Comparison of ENCODE assay signal across 8 cellular contexts in genomic region chr5:95730730-95731570, GRCh38. TPM values are rescaled to one million over a fixed set of nuclear protein-coding genes. Genes with fewer than 3 reads are reported as not detected.
DNase-seq lines count a peak whose midpoint lies in the region; ATAC-seq and TF ChIP-seq lines count a peak whose summit lies in the region.

RHOBTB3 (plus strand) TSS chr5:95731336; CDS start chr5:95731683, 347 bp downstream.

- ATAC-seq in GM19035 (IDR thresholded peaks at IDR 0.05; ENCODE audit: unreplicated experiment) (peak; percentile 54), HG03354 (IDR thresholded peaks at IDR 0.05; ENCODE audit: poor library complexity, severe bottlenecking, unreplicated experiment) (peak; percentile 58)
- peak; percentile 73 for ATAC-seq in activated CD8-positive, alpha-beta T cell treated with anti-CD3 and anti-CD28 coated beads, Interleukin-2, amount 10 ng/mL, durations not matched to agents 7 days and 5 days

- POLR2A ChIA-PET in activated CD8-positive, alpha-beta T cell treated with anti-CD3 and anti-CD28 coated beads, Interleukin-2, amount 10 ng/mL, durations not matched to agents 7 days and 5 days (lab: Charles Lee), result interaction anchor here (2.1 kb wide), 1 partner anchor 14 kb away, joined by 5 read pairs; no protein-coding TSS in a partner anchor

- H3K4me1 ChIP-seq in BE2C (peaks cover 24% of the 10 kb centered on the region), endodermal cell (ENCODE audit: control insufficient read depth, insufficient read depth, low read length) (peaks cover 8% of the 10 kb centered on the region)

- H3K27ac Mint-ChIP-seq in activated CD8-positive, alpha-beta T cell treated with anti-CD3 and anti-CD28 coated beads, Interleukin-2, amount 10 ng/mL, durations not matched to agents 7 days and 5 days, result no peak within 1 kb of the TSS
- peak within 1 kb of the TSS; percentile 90 for H3K27ac Mint-ChIP-seq in endodermal cell

- H3K9me3 ChIP-seq in BE2C (no peaks in the 10 kb centered on the region), endodermal cell (ENCODE audit: control insufficient read depth, low read length) (no peaks in the 10 kb centered on the region)

- peak within 1 kb of the TSS; percentile 93 for H3K4me3 ChIP-seq in BE2C (ENCODE audit: low read depth, low read length)
- H3K4me3 ChIP-seq in endodermal cell (ENCODE audit: low read length), result peak within 1 kb of the TSS; percentile 89

- H3K27ac ChIP-seq in endodermal cell (ENCODE audit: low read depth, low read length), result peak within 1 kb of the TSS; percentile 84

- peaks cover 17% of the 10 kb centered on the region; the same call in 1 of the 2 replicates for H3K36me3 ChIP-seq in BE2C
- peaks cover 73% of the 10 kb centered on the region for H3K36me3 ChIP-seq in endodermal cell (ENCODE audit: control insufficient read depth, insufficient read depth, low read length)

- CTCF ChIA-PET in activated CD8-positive, alpha-beta T cell treated with anti-CD3 and anti-CD28 coated beads, Interleukin-2, amount 10 ng/mL, durations not matched to agents 7 days and 5 days (lab: Charles Lee), result interaction anchor here (1.0 to 2.0 kb wide), 6 partner anchors 31 to 72 kb away, joined by 3 to 10 read pairs (median 4); no protein-coding TSS in a partner anchor

- 0 to 1% methylated on average over 19 to 78 of the region's 78 CpGs for WGBS in endodermal cell (ENCODE audit: insufficient coverage in 1 of 2, insufficient read length in 1 of 2), 2 experiments

- no peaks in the 10 kb centered on the region for H3K9me3 Mint-ChIP-seq in activated CD8-positive, alpha-beta T cell treated with anti-CD3 and anti-CD28 coated beads, Interleukin-2, amount 10 ng/mL, durations not matched to agents 7 days and 5 days (ENCODE audit: insufficient read depth)
- no peaks in the 10 kb centered on the region for H3K9me3 Mint-ChIP-seq in endodermal cell

- peaks cover 21% of the 10 kb centered on the region for H3K4me1 Mint-ChIP-seq in activated CD8-positive, alpha-beta T cell treated with anti-CD3 and anti-CD28 coated beads, Interleukin-2, amount 10 ng/mL, durations not matched to agents 7 days and 5 days (ENCODE audit: low read depth)
- peaks cover 56% of the 10 kb centered on the region for H3K4me1 Mint-ChIP-seq in endodermal cell

- H3K9ac ChIP-seq in endodermal cell (ENCODE audit: extremely low read depth, low read length, poor library complexity, severe bottlenecking), result peak within 1 kb of the TSS; percentile 98

- DNase-seq in BE2C, result peak; percentile 92
- peak; percentile 81 for DNase-seq in NCI-H524 (lab: John Stamatoyannopoulos, UW)
- peak; percentile 36 for DNase-seq in activated CD8-positive, alpha-beta T cell treated with anti-CD3 and anti-CD28 coated beads, Interleukin-2, amount 10 ng/mL, durations not matched to agents 7 days and 5 days
- DNase-seq in endodermal cell, result peak; percentile 93
- peak; percentile 74 to 85 for DNase-seq in lung microvascular endothelial cell (ENCODE audit: low read depth in 2 of 2)
- DNase-seq in stimulated activated CD8-positive, alpha-beta memory T cell treated with anti-CD3 and anti-CD28 coated beads, Interleukin-4, amount 100 ng/mL, for 24 hours (ENCODE audit: low read depth), result peak; percentile 25

- H3K27me3 ChIP-seq in BE2C, result no peaks in the 10 kb centered on the region
- H3K27me3 ChIP-seq in endodermal cell (ENCODE audit: control insufficient read depth, insufficient read depth, low read length, poor library complexity, severe bottlenecking), result no peaks in the 10 kb centered on the region

- peak within 1 kb of the TSS; percentile 69 for H3K4me3 Mint-ChIP-seq in activated CD8-positive, alpha-beta T cell treated with anti-CD3 and anti-CD28 coated beads, Interleukin-2, amount 10 ng/mL, durations not matched to agents 7 days and 5 days
- H3K4me3 Mint-ChIP-seq in endodermal cell, result peak within 1 kb of the TSS; percentile 90

- no peak; the same call in 1 of the 2 replicates for TF ChIP-seq CTCF in BE2C (IDR thresholded peaks at IDR 0.05; ENCODE audit: low read depth, low read length)
- no peak for TF ChIP-seq CTCF in endodermal cell (conservative IDR thresholded peaks at IDR 0.05)

- H3K36me3 Mint-ChIP-seq in activated CD8-positive, alpha-beta T cell treated with anti-CD3 and anti-CD28 coated beads, Interleukin-2, amount 10 ng/mL, durations not matched to agents 7 days and 5 days (ENCODE audit: low read depth), result no peaks in the 10 kb centered on the region
- H3K36me3 Mint-ChIP-seq in endodermal cell (ENCODE audit: low read depth), result peaks cover 40% of the 10 kb centered on the region

- H3K27me3 Mint-ChIP-seq in activated CD8-positive, alpha-beta T cell treated with anti-CD3 and anti-CD28 coated beads, Interleukin-2, amount 10 ng/mL, durations not matched to agents 7 days and 5 days (ENCODE audit: low read depth), result peaks cover 47% of the 10 kb centered on the region
- peaks cover 12% of the 10 kb centered on the region for H3K27me3 Mint-ChIP-seq in endodermal cell (ENCODE audit: insufficient read depth)

RNA-seq across cellular contexts. Expression of gene RHOBTB3, which starts in this region (rescaled TPM):
- 119 TPM for polyA plus RNA-seq in BE2C (2012; ENCODE audit: insufficient read depth, insufficient read length, low read depth)
- under 1 TPM; 0.21 to 0.32 TPM for total RNA-seq in activated CD8-positive, alpha-beta T cell treated with anti-CD3 and anti-CD28 coated beads, Interleukin-2, amount 10 ng/mL, durations not matched to agents 7 days and 5 days
- total RNA-seq in endodermal cell, result 100 to 1,000 TPM; 432 to 444 TPM
- 116 TPM for polyA plus RNA-seq in endodermal cell (2013, experiment 1 of 2)
- polyA plus RNA-seq in endodermal cell (2013, experiment 2 of 2), result 147 TPM
- total RNA-seq in lung microvascular endothelial cell, result 25.2 and 40.5 TPM in 2 replicates

Comparison
In these comparisons a context has a peak if more than half of its experiments do, and no peak if none do; other contexts are left out.
1. Peak in every context shown above with its lines: DNase-seq, ATAC-seq, H3K4me3 ChIP-seq and H3K27ac ChIP-seq.
2. RNA of gene RHOBTB3 (total RNA-seq): 432 to 444 TPM in endodermal cell and 25.2 to 40.5 TPM in lung microvascular endothelial cell; 0.21 to 0.32 TPM in activated CD8-positive, alpha-beta T cell treated with anti-CD3 and anti-CD28 coated beads, Interleukin-2, amount 10 ng/mL, durations not matched to agents 7 days and 5 days; every median in the first group is over 10 times any median in the second.
3. RNA of gene RHOBTB3 (total RNA-seq): 432 to 444 TPM in endodermal cell; 25.2 to 40.5 TPM in lung microvascular endothelial cell; every median in the first group is over 10 times any median in the second.
4. Peak in DNase-seq and ATAC-seq in activated CD8-positive, alpha-beta T cell treated with anti-CD3 and anti-CD28 coated beads, Interleukin-2, amount 10 ng/mL, durations not matched to agents 7 days and 5 days; RNA of the gene not detected or under 1 TPM.
5. DNase-seq: peak in every context shown above with its lines; median percentile 93 in endodermal cell; 92 in BE2C; 81 in NCI-H524; 80 in lung microvascular endothelial cell; 36 in activated CD8-positive, alpha-beta T cell treated with anti-CD3 and anti-CD28 coated beads, Interleukin-2, amount 10 ng/mL, durations not matched to agents 7 days and 5 days; 25 in stimulated activated CD8-positive, alpha-beta memory T cell treated with anti-CD3 and anti-CD28 coated beads, Interleukin-4, amount 100 ng/mL, for 24 hours.